1 cellular context compared by ENCODE assay signal in the genomic region with DNA sequence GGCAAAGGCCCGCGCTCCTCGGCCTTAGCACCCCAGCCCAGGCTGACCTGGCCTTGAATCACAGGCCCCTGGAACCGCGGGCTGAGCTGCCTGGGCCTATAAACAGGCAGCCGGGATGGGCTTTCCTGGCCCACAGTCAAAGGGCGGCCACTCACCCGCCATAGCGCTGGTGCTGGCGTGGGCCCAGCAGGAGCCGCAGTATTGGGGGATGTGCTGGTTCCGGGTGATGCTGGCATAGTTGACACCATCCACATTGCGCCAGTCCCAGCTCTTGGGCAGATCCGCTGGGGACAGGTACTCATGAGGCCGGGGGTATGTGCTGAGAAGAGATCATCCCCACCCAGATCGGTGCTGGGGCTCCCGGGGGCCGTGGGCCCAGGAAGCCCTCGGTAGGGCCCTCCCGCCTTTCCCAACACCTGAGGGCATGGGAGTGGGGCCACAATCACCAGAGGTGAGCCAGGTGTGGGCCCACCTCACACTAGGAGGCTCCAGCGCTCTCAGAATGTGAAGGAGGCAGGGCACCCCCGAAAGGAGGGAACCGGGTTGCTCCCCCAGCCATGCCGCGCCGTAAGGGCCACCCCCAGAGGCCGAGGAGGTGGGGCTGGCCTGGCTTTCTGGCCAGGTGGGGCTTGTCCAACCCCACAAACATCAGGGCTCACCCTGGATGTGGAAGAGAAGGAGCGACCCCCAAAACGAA.
TF ChIP-seq lines count a peak whose summit lies in the region.

No MANE protein-coding gene starts in this region.

TF ChIP-seq in H1, 55 proteins besides CTCF, POLR2A, EP300 and RAD21:
- TF ChIP-seq, protein P1, sequence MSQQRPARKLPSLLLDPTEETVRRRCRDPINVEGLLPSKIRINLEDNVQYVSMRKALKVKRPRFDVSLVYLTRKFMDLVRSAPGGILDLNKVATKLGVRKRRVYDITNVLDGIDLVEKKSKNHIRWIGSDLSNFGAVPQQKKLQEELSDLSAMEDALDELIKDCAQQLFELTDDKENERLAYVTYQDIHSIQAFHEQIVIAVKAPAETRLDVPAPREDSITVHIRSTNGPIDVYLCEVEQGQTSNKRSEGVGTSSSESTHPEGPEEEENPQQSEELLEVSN (IDR thresholded peaks at IDR 0.05) = peak; percentile 36; the same call in 1 of the 2 replicates
- no peak for TF ChIP-seq CHD1 (IDR thresholded peaks at IDR 0.05; ENCODE audit: low read depth, low read length)
TF ChIP-seq in H1: peak in this region for 1.
